Comparison of ENCODE assay signal across 8 cellular contexts in genomic region chr1:64743954-64744491, GRCh38. TPM values are rescaled to one million over a fixed set of nuclear protein-coding genes. Genes with fewer than 3 reads are reported as not detected.
DNase-seq lines count a peak whose midpoint lies in the region; ATAC-seq and TF ChIP-seq lines count a peak whose summit lies in the region.

No MANE protein-coding gene starts in this region.

- dilution Hi-C loops in IMR-90 (cut with HindIII; ENCODE audit: low sequenced_read_pairs, unreplicated experiment): no loop called here

- H3K4me1 Mint-ChIP-seq in CD4-positive, CD25-positive, alpha-beta regulatory T cell: peaks cover 6 to 21% (median 12%) of the 10 kb centered on the region in 4 donors
- peaks cover 9 to 26% (median 16%) of the 10 kb centered on the region in 7 donors for H3K4me1 Mint-ChIP-seq in naive thymus-derived CD4-positive, alpha-beta T cell

- no peak overlapping the region for H2AK9ac ChIP-seq in IMR-90 (replicated peaks; ENCODE audit: low read depth, low read length, poor library complexity)

- H4K8ac ChIP-seq in IMR-90 (ENCODE audit: low read depth in 2 of 2, low read length in 2 of 2): no peak overlapping the region

- H3K23ac ChIP-seq in IMR-90 (ENCODE audit: low read depth, low read length): no peak overlapping the region

- H3K4me3 Mint-ChIP-seq in CD4-positive, CD25-positive, alpha-beta regulatory T cell: peak overlapping the region; percentile 72 to 91 (median 86)
- H3K4me3 Mint-ChIP-seq in naive thymus-derived CD4-positive, alpha-beta T cell: peak overlapping the region; percentile 80 to 93 (median 87)

- DNase-seq in CD4-positive, CD25-positive, alpha-beta regulatory T cell: peak in 1 of 3 donors; percentile 2
- DNase-seq in IMR-90 (no peak), coronary artery (ENCODE audit: low spot score) (no peak), epidermal melanocyte (ENCODE audit: insufficient read length, low spot score) (no peak), foreskin melanocyte (no peak)
- no peak for DNase-seq in naive thymus-derived CD4-positive, alpha-beta T cell

- no peak overlapping the region for H3K27ac ChIP-seq in CD4-positive, CD25-positive, alpha-beta regulatory T cell (ENCODE audit: insufficient read depth, low read length, poor library complexity, severe bottlenecking)
- H3K27ac ChIP-seq in IMR-90 (ENCODE audit: insufficient read depth, low read length) (no peak overlapping the region), coronary artery (peak overlapping the region; percentile 85 to 90)
- H3K27ac ChIP-seq in naive thymus-derived CD4-positive, alpha-beta T cell (ENCODE audit: low read depth, low read length): no peak overlapping the region

- in situ Hi-C loops in IMR-90 (cut with MboI; ENCODE audit: low sequenced_read_pairs): no loop called here

- no peak overlapping the region; the same call in 1 of the 2 replicates for H3K9ac ChIP-seq in IMR-90 (ENCODE audit: low read depth, low read length)

- H4K91ac ChIP-seq in IMR-90 (ENCODE audit: insufficient read depth, low read depth, low read length): no peak overlapping the region

- H4K20me1 ChIP-seq in IMR-90 (ENCODE audit: insufficient read depth, low read length): no peaks in the 10 kb centered on the region

- H4K5ac ChIP-seq in IMR-90 (ENCODE audit: low read depth, low read length): no peak overlapping the region

- no peak for TF ChIP-seq CTCF in IMR-90 (conservative IDR thresholded peaks at IDR 0.05; ENCODE audit: low read depth, low read length)
- TF ChIP-seq CTCF in coronary artery (IDR thresholded peaks at IDR 0.05): no peak

- no peak overlapping the region for H2AK5ac ChIP-seq in IMR-90 (ENCODE audit: low read depth, low read length)

- peak overlapping the region in 2 of 3 donors; percentile 17 to 33 for H3K27ac Mint-ChIP-seq in CD4-positive, CD25-positive, alpha-beta regulatory T cell
- peak overlapping the region in 8 of 9 donors; percentile 15 to 87 (median 76) for H3K27ac Mint-ChIP-seq in naive thymus-derived CD4-positive, alpha-beta T cell

- no peaks in the 10 kb centered on the region for H3K36me3 ChIP-seq in CD4-positive, CD25-positive, alpha-beta regulatory T cell (ENCODE audit: control insufficient read depth, insufficient read depth, low read length)
- no peaks in the 10 kb centered on the region for H3K36me3 ChIP-seq in IMR-90 (ENCODE audit: control insufficient read depth, insufficient read depth, low read length)
- no peaks in the 10 kb centered on the region for H3K36me3 ChIP-seq in naive thymus-derived CD4-positive, alpha-beta T cell (ENCODE audit: control insufficient read depth in 2 of 3, insufficient read depth in 3 of 3, low read length in 3 of 3)

- no peaks in the 10 kb centered on the region for H3K9me3 Mint-ChIP-seq in CD4-positive, CD25-positive, alpha-beta regulatory T cell
- no peaks in the 10 kb centered on the region for H3K9me3 Mint-ChIP-seq in naive thymus-derived CD4-positive, alpha-beta T cell

- H3K36me3 Mint-ChIP-seq in CD4-positive, CD25-positive, alpha-beta regulatory T cell: no peaks in the 10 kb centered on the region
- no peaks in the 10 kb centered on the region for H3K36me3 Mint-ChIP-seq in naive thymus-derived CD4-positive, alpha-beta T cell

- CTCF ChIA-PET in IMR-90 (lab: Yijun Ruan, JAX): interaction anchor here (1.1 kb wide), 1 partner anchor 80 kb away, joined by 5 read pairs; no protein-coding TSS in a partner anchor
- CTCF ChIA-PET in naive thymus-derived CD4-positive, alpha-beta T cell (lab: Charles Lee): interaction anchor here (1.4 kb wide), 1 partner anchor 79 kb away, joined by 3 read pairs; no protein-coding TSS in a partner anchor

- H2BK15ac ChIP-seq in IMR-90 (ENCODE audit: low read depth, low read length): no peak overlapping the region

- no peak overlapping the region for H2BK5ac ChIP-seq in IMR-90 (ENCODE audit: low read depth, low read length, poor library complexity, severe bottlenecking)

- WGBS in IMR-90 (ENCODE audit: extremely low coverage in 2 of 2, insufficient read length in 1 of 2), 2 experiments: 0% methylated on average over 1 of the region's 4 CpGs; no CpG with 5 or more reads in 1 of the 2 experiments

- peaks cover 22% of the 10 kb centered on the region for H3K27me3 ChIP-seq in CD4-positive, CD25-positive, alpha-beta regulatory T cell (ENCODE audit: control insufficient read depth, insufficient read depth, low read length)
- peaks cover 2% of the 10 kb centered on the region; the same call in 1 of the 2 replicates for H3K27me3 ChIP-seq in IMR-90 (ENCODE audit: control insufficient read depth, insufficient read depth, low read length)
- no peaks in the 10 kb centered on the region for H3K27me3 ChIP-seq in naive thymus-derived CD4-positive, alpha-beta T cell (ENCODE audit: control insufficient read depth in 2 of 2, insufficient read depth in 2 of 2, low read length in 2 of 2)

- peak overlapping the region; percentile 73 for H3K4me2 ChIP-seq in IMR-90 (ENCODE audit: low read depth, low read length)

- POLR2A ChIA-PET in IMR-90 (lab: Charles Lee; ENCODE audit: unreplicated experiment): no interaction called here
- POLR2A ChIA-PET in naive thymus-derived CD4-positive, alpha-beta T cell (lab: Charles Lee): no interaction called here

- no peak overlapping the region for H2BK120ac ChIP-seq in IMR-90 (ENCODE audit: low read depth, low read length)

- no peaks in the 10 kb centered on the region for H3K9me3 ChIP-seq in CD4-positive, CD25-positive, alpha-beta regulatory T cell (ENCODE audit: control insufficient read depth in 2 of 2, low read length in 2 of 2)
- H3K9me3 ChIP-seq in IMR-90 (ENCODE audit: control insufficient read depth, insufficient read depth, low read length): no peaks in the 10 kb centered on the region
- H3K9me3 ChIP-seq in naive thymus-derived CD4-positive, alpha-beta T cell (ENCODE audit: control insufficient read depth in 2 of 3, low read length in 3 of 3): no peaks in the 10 kb centered on the region

- H3K4me3 ChIP-seq in CD4-positive, CD25-positive, alpha-beta regulatory T cell (ENCODE audit: low read depth, low read length): peak overlapping the region; percentile 44
- peak overlapping the region; percentile 68 for H3K4me3 ChIP-seq in IMR-90 (ENCODE audit: insufficient read depth, low read depth, low read length)
- H3K4me3 ChIP-seq in coronary artery: peak overlapping the region; percentile 89
- H3K4me3 ChIP-seq in naive thymus-derived CD4-positive, alpha-beta T cell (ENCODE audit: low read length): peak overlapping the region; percentile 46

- peaks cover 11% of the 10 kb centered on the region for H3K4me1 ChIP-seq in CD4-positive, CD25-positive, alpha-beta regulatory T cell (ENCODE audit: control insufficient read depth, insufficient read depth, low read length, poor library complexity, severe bottlenecking)
- no peaks in the 10 kb centered on the region for H3K4me1 ChIP-seq in IMR-90 (ENCODE audit: control insufficient read depth, insufficient read depth, low read length)
- peaks cover 5% of the 10 kb centered on the region in 2 donors for H3K4me1 ChIP-seq in naive thymus-derived CD4-positive, alpha-beta T cell (ENCODE audit: control insufficient read depth in 2 of 2, insufficient read depth in 2 of 2, low read length in 2 of 2)

- no peak for TF ChIP-seq RAD21 in IMR-90 (IDR thresholded peaks at IDR 0.05; ENCODE audit: low read length)

- H3K56ac ChIP-seq in IMR-90 (ENCODE audit: extremely low read depth, insufficient read depth, low read length): no peak overlapping the region

- H3K79me1 ChIP-seq in IMR-90 (ENCODE audit: low read depth in 1 of 2, low read length in 2 of 2): no peaks in the 10 kb centered on the region; a peak in 1 of 4 replicates

- no peak overlapping the region for H3K4ac ChIP-seq in IMR-90 (ENCODE audit: low read depth, low read length)

- H2BK20ac ChIP-seq in IMR-90 (ENCODE audit: low read depth, low read length): no peak overlapping the region

- H3K9me1 ChIP-seq in IMR-90 (ENCODE audit: insufficient read depth, low read length): no peaks in the 10 kb centered on the region

- ATAC-seq in CD4-positive, CD25-positive, alpha-beta regulatory T cell (ENCODE audit: low read depth in 2 of 2): no peak
- ATAC-seq in IMR-90 (ENCODE audit: low read depth): no peak
- no peak for ATAC-seq in naive thymus-derived CD4-positive, alpha-beta T cell
- no peak for ATAC-seq in GM18517 (IDR thresholded peaks at IDR 0.05; ENCODE audit: unreplicated experiment)
- no peak for ATAC-seq in GM18520 (IDR thresholded peaks at IDR 0.05; ENCODE audit: unreplicated experiment)

- H3K18ac ChIP-seq in IMR-90 (ENCODE audit: low read depth, low read length): no peak overlapping the region

- intact Hi-C loops in IMR-90 (cut with micrococcal nuclease): loop anchor here (2.0 kb wide), 1 partner anchor 81 kb away; no protein-coding TSS in a partner anchor
- intact Hi-C loops in naive thymus-derived CD4-positive, alpha-beta T cell (cut with micrococcal nuclease): loop anchor here (1.0 to 10.0 kb wide), 9 partner anchors 80 to 681 kb away; partner anchors contain the start of genes JAK1 (in 2 of the 2), LEPR (in 1 of the 2) and LEPROT (in 1 of the 2)

- H3K14ac ChIP-seq in IMR-90 (replicated peaks; ENCODE audit: low read depth, low read length): no peak overlapping the region

- no peak overlapping the region for H2AFZ ChIP-seq in IMR-90 (replicated peaks; ENCODE audit: low read length, poor library complexity)

- BruUV-seq in IMR-90 (replicated peaks; lab: Mats Ljungman, UMichigan): no TSS peak

- peaks cover 65% of the 10 kb centered on the region for H3K27me3 Mint-ChIP-seq in CD4-positive, CD25-positive, alpha-beta regulatory T cell
- H3K27me3 Mint-ChIP-seq in naive thymus-derived CD4-positive, alpha-beta T cell: peaks cover 0 to 53% (median 7%) of the 10 kb centered on the region in 5 donors

- TF ChIP-seq POLR2A in IMR-90 (IDR thresholded peaks at IDR 0.05; ENCODE audit: low read depth, low read length): no peak

TF ChIP-seq in IMR-90, 13 proteins besides CTCF, POLR2A, EP300 and RAD21 (continues in another document):
- no peak for TF ChIP-seq MXI1 (IDR thresholded peaks at IDR 0.05; ENCODE audit: borderline replicate concordance, low read depth, low read length)

RNA-seq across cellular contexts. Expression of gene RAVER2, which starts 0.9 kb away (rescaled TPM):
- 0.67 TPM for total RNA-seq in CD4-positive, CD25-positive, alpha-beta regulatory T cell
- under 1 TPM; 0.32 to 0.84 (median 0.73) TPM for polyA plus RNA-seq in CD4-positive, CD25-positive, alpha-beta regulatory T cell
- total RNA-seq in IMR-90 (2012; rRNA removed): 6.1 and 6.7 TPM in 2 replicates
- 3.4 and 3.7 TPM in 2 replicates for polyA plus RNA-seq in IMR-90 (2012; rRNA removed)
- 0.91 and 1.2 TPM in 2 replicates for polyA plus RNA-seq in IMR-90 (2012; cell fraction: cytosol; rRNA removed)
- polyA plus RNA-seq in IMR-90 (2012; cell fraction: nucleus; rRNA removed; ENCODE audit: low replicate concordance): 0.79 and 8.1 TPM in 2 replicates
- total RNA-seq in naive thymus-derived CD4-positive, alpha-beta T cell: 1 to 10 TPM in 3 of 5 experiments, under 1 TPM in 2; 0.29 to 1.9 (median 1.2) TPM
- polyA plus RNA-seq in naive thymus-derived CD4-positive, alpha-beta T cell: under 1 TPM; 0.45 to 0.93 TPM

Comparison
In these comparisons a context has a peak if more than half of its experiments do, and no peak if none do; other contexts are left out.
1. H3K27ac ChIP-seq: peak in coronary artery (2 of 2); none in CD4-positive, CD25-positive, alpha-beta regulatory T cell (single experiment), IMR-90 (single experiment) and naive thymus-derived CD4-positive, alpha-beta T cell (single experiment).
2. Peak in every context shown above with its lines, with median percentiles within 50 percentile points of each other: H3K4me3 ChIP-seq.